Comparison of ENCODE assay signal across 8 cellular contexts in the genomic region with DNA sequence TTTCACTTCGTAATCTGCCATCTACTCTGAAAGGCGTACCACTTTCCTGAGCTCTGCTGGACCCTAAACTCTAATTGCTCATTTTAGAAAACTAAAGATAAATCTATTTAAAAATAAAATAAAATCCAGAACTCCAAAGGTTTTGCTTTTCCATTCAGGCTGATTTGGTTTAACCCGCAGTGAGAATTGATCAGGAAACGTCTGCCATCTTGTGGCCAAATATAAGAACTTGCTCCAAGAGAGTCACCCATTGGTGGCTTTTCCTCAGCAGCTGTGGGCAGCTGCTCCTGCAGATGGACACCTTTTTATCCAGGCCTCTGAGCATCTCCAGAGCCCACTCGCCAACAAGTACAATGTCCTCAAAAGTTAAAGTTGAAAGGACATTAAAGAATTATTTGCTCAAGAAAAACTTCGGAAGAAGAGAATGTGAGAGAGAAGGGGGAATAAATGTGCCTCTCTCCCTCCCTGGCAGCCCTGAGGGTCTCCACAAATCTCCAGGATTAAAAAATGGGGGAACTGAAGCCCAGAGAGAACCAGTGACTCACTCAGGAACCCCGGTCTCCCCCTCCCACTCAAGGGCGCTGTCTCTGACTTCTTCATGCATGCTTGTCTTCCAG.
DNase-seq lines count a peak whose midpoint lies in the region; ATAC-seq and TF ChIP-seq lines count a peak whose summit lies in the region.

No MANE protein-coding gene starts in this region.

- no peaks in the 10 kb centered on the region for H3K9me3 ChIP-seq in OCI-LY1 (ENCODE audit: low read length)

- peak; percentile 80 for TF ChIP-seq RAD21 in Ishikawa (IDR thresholded peaks at IDR 0.05; ENCODE audit: low read depth)

- no peaks in the 10 kb centered on the region for H3F3A ChIP-seq in OCI-LY1 (ENCODE audit: insufficient read depth, low read length)

- no peaks in the 10 kb centered on the region for H3K79me2 ChIP-seq in OCI-LY1 (ENCODE audit: insufficient read depth, low read length)

- no peak for TF ChIP-seq EP300 in Ishikawa (IDR thresholded peaks at IDR 0.05; ENCODE audit: borderline replicate concordance)

- H3K9me2 ChIP-seq in OCI-LY1 (ENCODE audit: low read depth, low read length): no peaks in the 10 kb centered on the region

- H3K4me1 Mint-ChIP-seq in stimulated activated naive CD8-positive, alpha-beta T cell treated with anti-CD3 and anti-CD28 coated beads, Interleukin-15, amount 100 ng/mL, for 72 hours: peaks cover 12% of the 10 kb centered on the region

- peak; percentile 55 for ATAC-seq in GM21423 (IDR thresholded peaks at IDR 0.05; ENCODE audit: unreplicated experiment)
- ATAC-seq in stimulated activated naive CD8-positive, alpha-beta T cell treated with anti-CD3 and anti-CD28 coated beads, Interleukin-15, amount 100 ng/mL, for 72 hours: peak; percentile 47
- ATAC-seq in GM21360 (IDR thresholded peaks at IDR 0.05; ENCODE audit: unreplicated experiment): no peak

- TF ChIP-seq CTCF in OCI-LY1 (IDR thresholded peaks at IDR 0.05; ENCODE audit: low read length): peak; percentile 61

- DNase-seq in EH (ENCODE audit: low read depth) (peak; percentile 73), brain pericyte (ENCODE audit: low read depth, low spot score) (peak; percentile 39), iPS-NIHi7 (ENCODE audit: extremely low spot score) (peak; percentile 85)
- DNase-seq in stimulated activated naive CD8-positive, alpha-beta T cell treated with anti-CD3 and anti-CD28 coated beads, Interleukin-15, amount 100 ng/mL, for 72 hours: peak; percentile 15 to 26

- H3K9ac ChIP-seq in OCI-LY1 (ENCODE audit: low read length): no peak overlapping the region

- H4K20me1 ChIP-seq in OCI-LY1 (ENCODE audit: insufficient read depth, low read length): no peaks in the 10 kb centered on the region

- peaks cover 7% of the 10 kb centered on the region for H3K27me3 Mint-ChIP-seq in stimulated activated naive CD8-positive, alpha-beta T cell treated with anti-CD3 and anti-CD28 coated beads, Interleukin-15, amount 100 ng/mL, for 72 hours

- no peak overlapping the region for H3K27ac ChIP-seq in OCI-LY1 (ENCODE audit: low read depth, low read length, poor library complexity, severe bottlenecking)

- H3K9me3 Mint-ChIP-seq in stimulated activated naive CD8-positive, alpha-beta T cell treated with anti-CD3 and anti-CD28 coated beads, Interleukin-15, amount 100 ng/mL, for 72 hours: no peaks in the 10 kb centered on the region

- H3K27me3 ChIP-seq in OCI-LY1 (ENCODE audit: insufficient read depth, low read length): no peaks in the 10 kb centered on the region

- H2AFZ ChIP-seq in OCI-LY1 (ENCODE audit: low read length): no peak overlapping the region

- H3K36me3 ChIP-seq in OCI-LY1 (ENCODE audit: insufficient read depth, low read length): no peaks in the 10 kb centered on the region

- no peaks in the 10 kb centered on the region for H3K4me1 ChIP-seq in OCI-LY1 (ENCODE audit: insufficient read depth, low read length, severe bottlenecking)

- no peak overlapping the region for H3K27ac Mint-ChIP-seq in stimulated activated naive CD8-positive, alpha-beta T cell treated with anti-CD3 and anti-CD28 coated beads, Interleukin-15, amount 100 ng/mL, for 72 hours

- no peak overlapping the region for H3K4me3 Mint-ChIP-seq in stimulated activated naive CD8-positive, alpha-beta T cell treated with anti-CD3 and anti-CD28 coated beads, Interleukin-15, amount 100 ng/mL, for 72 hours

- no peak overlapping the region for H3K4me3 ChIP-seq in OCI-LY1 (ENCODE audit: low read depth, low read length, poor library complexity, severe bottlenecking)

- no peak overlapping the region for H3K4me2 ChIP-seq in OCI-LY1 (ENCODE audit: low read length)

TF ChIP-seq in Ishikawa, 13 proteins besides CTCF, POLR2A, EP300 and RAD21:
- TF ChIP-seq ZBTB7A (IDR thresholded peaks at IDR 0.05; ENCODE audit: low read depth) (no peak), TAF1 (IDR thresholded peaks at IDR 0.05; ENCODE audit: low read depth) (no peak), YY1 (IDR thresholded peaks at IDR 0.05; ENCODE audit: low read depth) (no peak), TEAD4 (IDR thresholded peaks at IDR 0.05) (no peak), TCF12 (IDR thresholded peaks at IDR 0.05; ENCODE audit: low read depth) (no peak), CEBPB (IDR thresholded peaks at IDR 0.05) (no peak), EGR1 (IDR thresholded peaks at IDR 0.05) (no peak), CREB1 (IDR thresholded peaks at IDR 0.05; ENCODE audit: low read depth) (no peak), NFIC (IDR thresholded peaks at IDR 0.05) (no peak)
- TF ChIP-seq, protein P1, sequence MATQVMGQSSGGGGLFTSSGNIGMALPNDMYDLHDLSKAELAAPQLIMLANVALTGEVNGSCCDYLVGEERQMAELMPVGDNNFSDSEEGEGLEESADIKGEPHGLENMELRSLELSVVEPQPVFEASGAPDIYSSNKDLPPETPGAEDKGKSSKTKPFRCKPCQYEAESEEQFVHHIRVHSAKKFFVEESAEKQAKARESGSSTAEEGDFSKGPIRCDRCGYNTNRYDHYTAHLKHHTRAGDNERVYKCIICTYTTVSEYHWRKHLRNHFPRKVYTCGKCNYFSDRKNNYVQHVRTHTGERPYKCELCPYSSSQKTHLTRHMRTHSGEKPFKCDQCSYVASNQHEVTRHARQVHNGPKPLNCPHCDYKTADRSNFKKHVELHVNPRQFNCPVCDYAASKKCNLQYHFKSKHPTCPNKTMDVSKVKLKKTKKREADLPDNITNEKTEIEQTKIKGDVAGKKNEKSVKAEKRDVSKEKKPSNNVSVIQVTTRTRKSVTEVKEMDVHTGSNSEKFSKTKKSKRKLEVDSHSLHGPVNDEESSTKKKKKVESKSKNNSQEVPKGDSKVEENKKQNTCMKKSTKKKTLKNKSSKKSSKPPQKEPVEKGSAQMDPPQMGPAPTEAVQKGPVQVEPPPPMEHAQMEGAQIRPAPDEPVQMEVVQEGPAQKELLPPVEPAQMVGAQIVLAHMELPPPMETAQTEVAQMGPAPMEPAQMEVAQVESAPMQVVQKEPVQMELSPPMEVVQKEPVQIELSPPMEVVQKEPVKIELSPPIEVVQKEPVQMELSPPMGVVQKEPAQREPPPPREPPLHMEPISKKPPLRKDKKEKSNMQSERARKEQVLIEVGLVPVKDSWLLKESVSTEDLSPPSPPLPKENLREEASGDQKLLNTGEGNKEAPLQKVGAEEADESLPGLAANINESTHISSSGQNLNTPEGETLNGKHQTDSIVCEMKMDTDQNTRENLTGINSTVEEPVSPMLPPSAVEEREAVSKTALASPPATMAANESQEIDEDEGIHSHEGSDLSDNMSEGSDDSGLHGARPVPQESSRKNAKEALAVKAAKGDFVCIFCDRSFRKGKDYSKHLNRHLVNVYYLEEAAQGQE (IDR thresholded peaks at IDR 0.05; ENCODE audit: low read depth): no peak
- TF ChIP-seq, protein P2, sequence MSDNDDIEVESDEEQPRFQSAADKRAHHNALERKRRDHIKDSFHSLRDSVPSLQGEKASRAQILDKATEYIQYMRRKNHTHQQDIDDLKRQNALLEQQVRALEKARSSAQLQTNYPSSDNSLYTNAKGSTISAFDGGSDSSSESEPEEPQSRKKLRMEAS (IDR thresholded peaks at IDR 0.05): no peak
- TF ChIP-seq, protein P3, sequence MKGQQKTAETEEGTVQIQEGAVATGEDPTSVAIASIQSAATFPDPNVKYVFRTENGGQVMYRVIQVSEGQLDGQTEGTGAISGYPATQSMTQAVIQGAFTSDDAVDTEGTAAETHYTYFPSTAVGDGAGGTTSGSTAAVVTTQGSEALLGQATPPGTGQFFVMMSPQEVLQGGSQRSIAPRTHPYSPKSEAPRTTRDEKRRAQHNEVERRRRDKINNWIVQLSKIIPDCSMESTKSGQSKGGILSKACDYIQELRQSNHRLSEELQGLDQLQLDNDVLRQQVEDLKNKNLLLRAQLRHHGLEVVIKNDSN (IDR thresholded peaks at IDR 0.05): no peak

Comparison
In these comparisons a context has a peak if more than half of its experiments do, and no peak if none do; other contexts are left out.
1. DNase-seq: peak in every context shown above with its lines; median percentile 85 in iPS-NIHi7; 73 in EH; 39 in brain pericyte; 20 in stimulated activated naive CD8-positive, alpha-beta T cell treated with anti-CD3 and anti-CD28 coated beads, Interleukin-15, amount 100 ng/mL, for 72 hours.